ENCODE assay signal across 16 cellular contexts in genomic region chr17:79609175-79609589, GRCh38.
DNase-seq lines count a peak whose midpoint lies in the region; ATAC-seq and TF ChIP-seq lines count a peak whose summit lies in the region.
"Had no signal": no experiment of that assay in that cellular context is flagged by ENCODE, and none has a peak within 500 bp of the region (broad histone marks: within the 10 kb centered on the region; RNA-seq: fewer than 3 reads in every experiment).

No MANE protein-coding gene starts in this region.

- no peak for TF ChIP-seq CTCF in coronary artery (IDR thresholded peaks at IDR 0.05)

- H3K36me3 ChIP-seq in ES-I3 (ENCODE audit: insufficient read depth, low read length) (no peaks in the 10 kb centered on the region), NT2/D1 (ENCODE audit: insufficient read depth, insufficient read length, low read length) (no peaks in the 10 kb centered on the region), iPS-15b (ENCODE audit: control insufficient read depth, insufficient read depth, low read length) (no peaks in the 10 kb centered on the region)
- H3K36me3 ChIP-seq: adrenal gland, thoracic aorta had no signal

- DNase-seq in NT2/D1 (ENCODE audit: low read depth, low spot score): no peak
- DNase-seq in retina: peak; percentile 61
- DNase-seq in coronary artery (ENCODE audit: low spot score): no peak
- DNase-seq: activated CD4-positive, alpha-beta memory T cell treated with anti-CD3 and anti-CD28 coated beads, Interleukin-2, amount 10 ng/mL, durations not matched to agents 7 days and 5 days; adrenal gland; CD8-positive, alpha-beta T cell; DND-41; MM.1S; NK-92 treated with Interleukin-12 subunit alpha and Interleukin-12 subunit beta, amount 100 ng/mL, for 24 hours; stimulated activated CD4-positive, alpha-beta T cell treated with anti-CD3 and anti-CD28 coated beads, Interleukin-1b, Interleukin-23, amount 100 ng/mL, for 48 hours had no signal

- H3K4me3 ChIP-seq in NT2/D1 (ENCODE audit: insufficient read length, low read depth) (peak overlapping the region; percentile 8), iPS-15b (ENCODE audit: low read depth, low read length) (peak overlapping the region; percentile 30), coronary artery (no peak overlapping the region)
- H3K4me3 ChIP-seq: adrenal gland, thoracic aorta had no signal

- H3K27me3 ChIP-seq in NT2/D1 (ENCODE audit: insufficient read depth, insufficient read length): peaks cover 87% of the 10 kb centered on the region
- H3K27me3 ChIP-seq in iPS-15b (ENCODE audit: control insufficient read depth, insufficient read depth, low read length): peaks cover 40% of the 10 kb centered on the region

- H3K4me1 ChIP-seq in ES-I3 (ENCODE audit: insufficient read depth, low read length): no peaks in the 10 kb centered on the region; the same call in 1 of the 2 replicates
- H3K4me1 ChIP-seq in NT2/D1 (ENCODE audit: insufficient read depth, insufficient read length): peaks cover 30% of the 10 kb centered on the region
- H3K4me1 ChIP-seq in iPS-15b (ENCODE audit: control insufficient read depth, insufficient read depth, low read length): peaks cover 2% of the 10 kb centered on the region
- H3K4me1 ChIP-seq: adrenal gland had no signal

- H3K9me3 ChIP-seq in ES-I3 (ENCODE audit: control insufficient read depth, insufficient read depth, low read length) (no peaks in the 10 kb centered on the region), NT2/D1 (ENCODE audit: insufficient read depth, low read length) (no peaks in the 10 kb centered on the region), iPS-15b (ENCODE audit: control insufficient read depth, insufficient read depth, low read length) (no peaks in the 10 kb centered on the region)
- H3K9me3 ChIP-seq: adrenal gland, thoracic aorta had no signal

- H3K27ac ChIP-seq in coronary artery: no peak overlapping the region
- H3K27ac ChIP-seq: adrenal gland, thoracic aorta had no signal

- H3K9ac ChIP-seq in ES-I3 (ENCODE audit: low read depth, low read length) (peak overlapping the region; percentile 13; the same call in 1 of the 2 replicates), NT2/D1 (ENCODE audit: insufficient read length, low read depth) (no peak overlapping the region), iPS-15b (ENCODE audit: low read depth, low read length) (no peak overlapping the region)

- ATAC-seq in HG02973 (IDR thresholded peaks at IDR 0.05; ENCODE audit: unreplicated experiment) (no peak), HG02588 (IDR thresholded peaks at IDR 0.05; ENCODE audit: unreplicated experiment) (no peak)
- ATAC-seq: CD8-positive, alpha-beta T cell; stimulated activated memory B cell treated with anti-CD40 and anti-IgM and Interleukin-4, amounts not matched to agents 10 μg/mL and 1 μg/mL and 100 μg/mL, for 72 hours had no signal
